ENCODE assay signal across 1 cellular context in the genomic region with DNA sequence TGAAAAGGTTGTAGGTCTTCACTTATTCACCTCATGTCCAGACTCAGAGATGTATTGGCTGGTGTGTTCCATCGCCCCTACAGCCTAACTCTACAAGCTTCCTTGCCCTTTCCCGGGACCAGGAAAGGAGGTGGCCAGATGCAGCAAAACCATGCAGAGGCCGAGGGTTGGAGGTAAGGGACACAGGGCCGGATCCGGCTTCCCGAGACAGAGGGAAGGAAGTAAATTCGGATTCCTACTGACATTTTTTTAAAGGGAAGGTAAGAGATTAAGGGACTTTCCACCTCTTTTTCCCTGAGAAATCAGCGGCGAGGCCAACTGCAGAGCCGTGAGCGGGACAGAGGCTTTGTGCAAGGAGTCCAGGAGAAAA.
TF ChIP-seq lines count a peak whose summit lies in the region.

No MANE protein-coding gene starts in this region.

TF ChIP-seq in A549, 52 proteins besides CTCF, POLR2A, EP300 and RAD21:
- no peak for TF ChIP-seq HOXB5 (CRISPR knock-in tag; IDR thresholded peaks at IDR 0.05)
- TF ChIP-seq, protein P1, sequence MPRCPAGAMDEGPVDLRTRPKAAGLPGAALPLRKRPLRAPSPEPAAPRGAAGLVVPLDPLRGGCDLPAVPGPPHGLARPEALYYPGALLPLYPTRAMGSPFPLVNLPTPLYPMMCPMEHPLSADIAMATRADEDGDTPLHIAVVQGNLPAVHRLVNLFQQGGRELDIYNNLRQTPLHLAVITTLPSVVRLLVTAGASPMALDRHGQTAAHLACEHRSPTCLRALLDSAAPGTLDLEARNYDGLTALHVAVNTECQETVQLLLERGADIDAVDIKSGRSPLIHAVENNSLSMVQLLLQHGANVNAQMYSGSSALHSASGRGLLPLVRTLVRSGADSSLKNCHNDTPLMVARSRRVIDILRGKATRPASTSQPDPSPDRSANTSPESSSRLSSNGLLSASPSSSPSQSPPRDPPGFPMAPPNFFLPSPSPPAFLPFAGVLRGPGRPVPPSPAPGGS (IDR thresholded peaks at IDR 0.05) = no peak
- TF ChIP-seq, protein P2, sequence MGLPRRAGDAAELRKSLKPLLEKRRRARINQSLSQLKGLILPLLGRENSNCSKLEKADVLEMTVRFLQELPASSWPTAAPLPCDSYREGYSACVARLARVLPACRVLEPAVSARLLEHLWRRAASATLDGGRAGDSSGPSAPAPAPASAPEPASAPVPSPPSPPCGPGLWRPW (IDR thresholded peaks at IDR 0.05) = no peak
- no peak for TF ChIP-seq EHF (CRISPR knock-in tag; IDR thresholded peaks at IDR 0.05)
- TF ChIP-seq NFE2L2 (conservative IDR thresholded peaks at IDR 0.05; ENCODE audit: low read length) = no peak
- no peak for TF ChIP-seq EHMT2 (IDR thresholded peaks at IDR 0.05; ENCODE audit: low read depth)
- no peak for TF ChIP-seq POLR2AphosphoS2 (conservative IDR thresholded peaks at IDR 0.05; ENCODE audit: low read length)
- no peak for TF ChIP-seq RCOR1 (IDR thresholded peaks at IDR 0.05; ENCODE audit: low read depth, low read length)
- TF ChIP-seq BHLHE40 (IDR thresholded peaks at IDR 0.05; ENCODE audit: low read depth, low read length) = no peak
